In genomic region chr9:105069285-105070065, GRCh38 we compare ENCODE assay signal across 25 cellular contexts.
DNase-seq lines count a peak whose midpoint lies in the region; TF ChIP-seq lines count a peak whose summit lies in the region.
"Had no signal": no experiment of that assay in that cellular context is flagged by ENCODE, and none has a peak within 500 bp of the region (broad histone marks: within the 10 kb centered on the region; RNA-seq: fewer than 3 reads in every experiment).

No MANE protein-coding gene starts in this region.

- H2AFZ ChIP-seq in osteoblast (ENCODE audit: low read length): no peak overlapping the region
- H2AFZ ChIP-seq: hepatocyte had no signal

- in situ Hi-C loops in brain microvascular endothelial cell (cut with HindIII; ENCODE audit: low pct_ligation_motif_present, low sequenced_read_pairs): no loop called here

- H3K4me1 ChIP-seq in osteoblast (ENCODE audit: insufficient read depth, low read length): peaks cover 41% of the 10 kb centered on the region

- DNase-seq in EH (ENCODE audit: low read depth) (peak; percentile 79), HFFc6 (peak; percentile 12), brain microvascular endothelial cell (no peak), osteoblast (ENCODE audit: insufficient read length, low spot score, missing footprints) (no peak), mesothelial cell of epicardium (ENCODE audit: low spot score in 2 of 2, unreplicated experiment in 2 of 2) (no peak), NCI-H146 (lab: John Stamatoyannopoulos, UW) (no peak)
- no peak for DNase-seq in activated T-cell treated with anti-CD3 and anti-CD28 coated beads, Interleukin-2, amount 50 U/mL, for 24 hours
- DNase-seq: activated CD8-positive, alpha-beta T cell treated with anti-CD3 and anti-CD28 coated beads, Interleukin-2, amount 10 ng/mL, durations not matched to agents 7 days and 5 days; GOT3; left ventricle myocardium inferior; MG63; naive thymus-derived CD8-positive, alpha-beta T cell; NCI-H1417 treated with DMSO at 0.1 percent for 48 hours; NCI-H446; NCI-H774; occipital lobe; retina; stimulated activated CD4-positive, alpha-beta T cell treated with anti-CD3 and anti-CD28 coated beads, Interleukin-2, amount 100 ng/mL, for 24 hours; upper lobe of left lung had no signal

- peaks cover 18% of the 10 kb centered on the region for H3K36me3 Mint-ChIP-seq in HFFc6 (ENCODE audit: low read depth)
- no peaks in the 10 kb centered on the region for H3K36me3 Mint-ChIP-seq in activated T-cell treated with anti-CD3 and anti-CD28 coated beads, Interleukin-2, amount 50 U/mL, for 24 hours (ENCODE audit: low read depth)
- peaks cover 2% of the 10 kb centered on the region for H3K36me3 Mint-ChIP-seq in mesothelial cell of epicardium
- H3K36me3 Mint-ChIP-seq: activated naive CD8-positive, alpha-beta T cell had no signal

- peaks cover 13% of the 10 kb centered on the region for H3K9me3 Mint-ChIP-seq in HFFc6
- H3K9me3 Mint-ChIP-seq in activated T-cell treated with anti-CD3 and anti-CD28 coated beads, Interleukin-2, amount 50 U/mL, for 24 hours: no peaks in the 10 kb centered on the region
- H3K9me3 Mint-ChIP-seq in mesothelial cell of epicardium: peaks cover 5% of the 10 kb centered on the region
- H3K9me3 Mint-ChIP-seq: central memory CD8-positive, alpha-beta T cell; naive thymus-derived CD8-positive, alpha-beta T cell had no signal

- H3K4me3 ChIP-seq in brain microvascular endothelial cell (ENCODE audit: low read depth, low read length): no peak overlapping the region
- H3K4me3 ChIP-seq in osteoblast (ENCODE audit: insufficient read depth, low read length): no peak overlapping the region
- H3K4me3 ChIP-seq: ascending aorta, gastroesophageal sphincter, hepatocyte, left ventricle myocardium inferior, MG63, upper lobe of left lung had no signal

- H3K36me3 ChIP-seq in brain microvascular endothelial cell (replicated peaks) (no peaks in the 10 kb centered on the region), osteoblast (ENCODE audit: insufficient read depth, low read length) (no peaks in the 10 kb centered on the region)
- H3K36me3 ChIP-seq: ascending aorta, gastroesophageal sphincter, left ventricle myocardium inferior, MG63, upper lobe of left lung had no signal

- H3K4me3 Mint-ChIP-seq in HFFc6 (no peak overlapping the region), mesothelial cell of epicardium (no peak overlapping the region)
- no peak overlapping the region for H3K4me3 Mint-ChIP-seq in activated T-cell treated with anti-CD3 and anti-CD28 coated beads, Interleukin-2, amount 50 U/mL, for 24 hours
- H3K4me3 Mint-ChIP-seq: activated CD8-positive, alpha-beta T cell treated with anti-CD3 and anti-CD28 coated beads, Interleukin-2, amount 10 ng/mL, durations not matched to agents 7 days and 5 days; activated naive CD8-positive, alpha-beta T cell; CD14-positive monocyte; central memory CD8-positive, alpha-beta T cell; naive thymus-derived CD8-positive, alpha-beta T cell had no signal

- H3K27ac Mint-ChIP-seq in HFFc6 (peak overlapping the region; percentile 64), mesothelial cell of epicardium (no peak overlapping the region)
- H3K27ac Mint-ChIP-seq in activated T-cell treated with anti-CD3 and anti-CD28 coated beads, Interleukin-2, amount 50 U/mL, for 24 hours: no peak overlapping the region
- H3K27ac Mint-ChIP-seq: activated CD8-positive, alpha-beta T cell treated with anti-CD3 and anti-CD28 coated beads, Interleukin-2, amount 10 ng/mL, durations not matched to agents 7 days and 5 days; activated naive CD8-positive, alpha-beta T cell; naive thymus-derived CD8-positive, alpha-beta T cell had no signal

- H3K79me2 ChIP-seq in osteoblast (ENCODE audit: insufficient read depth, low read length): no peaks in the 10 kb centered on the region
- H3K79me2 ChIP-seq: hepatocyte had no signal

- H3K27me3 ChIP-seq in brain microvascular endothelial cell (replicated peaks) (no peaks in the 10 kb centered on the region), osteoblast (ENCODE audit: insufficient read depth, low read length) (no peaks in the 10 kb centered on the region)
- H3K27me3 ChIP-seq: ascending aorta, gastroesophageal sphincter, hepatocyte, MG63, upper lobe of left lung had no signal

- H3K27me3 Mint-ChIP-seq in HFFc6 (ENCODE audit: insufficient read depth) (peaks cover 5% of the 10 kb centered on the region), mesothelial cell of epicardium (ENCODE audit: low read depth) (no peaks in the 10 kb centered on the region)
- H3K27me3 Mint-ChIP-seq in activated T-cell treated with anti-CD3 and anti-CD28 coated beads, Interleukin-2, amount 50 U/mL, for 24 hours: peaks cover 6% of the 10 kb centered on the region
- H3K27me3 Mint-ChIP-seq: activated naive CD8-positive, alpha-beta T cell had no signal

- TF ChIP-seq CTCF in HFFc6 (IDR thresholded peaks at IDR 0.05) (no peak), brain microvascular endothelial cell (IDR thresholded peaks at IDR 0.05; ENCODE audit: low read depth, low read length, missing control alignments) (no peak), osteoblast (IDR thresholded peaks at IDR 0.05; ENCODE audit: extremely low read depth, low read depth, low read length) (no peak), mesothelial cell of epicardium (IDR thresholded peaks at IDR 0.05; ENCODE audit: unreplicated experiment) (no peak)

- H3K27ac ChIP-seq in brain microvascular endothelial cell: peak overlapping the region; percentile 85
- H3K27ac ChIP-seq in osteoblast (ENCODE audit: low read depth, low read length): peak overlapping the region; percentile 82
- H3K27ac ChIP-seq: ascending aorta, gastroesophageal sphincter, hepatocyte, left ventricle myocardium inferior, upper lobe of left lung had no signal

- no peaks in the 10 kb centered on the region for H4K20me1 ChIP-seq in osteoblast (ENCODE audit: insufficient read depth, low read length)

- H3K4me1 Mint-ChIP-seq in HFFc6 (ENCODE audit: low read depth) (peaks cover 72% of the 10 kb centered on the region), mesothelial cell of epicardium (peaks cover 8% of the 10 kb centered on the region)
- H3K4me1 Mint-ChIP-seq in activated T-cell treated with anti-CD3 and anti-CD28 coated beads, Interleukin-2, amount 50 U/mL, for 24 hours (ENCODE audit: low read depth): peaks cover 14% of the 10 kb centered on the region
- H3K4me1 Mint-ChIP-seq: central memory CD8-positive, alpha-beta T cell had no signal

- H3K4me2 ChIP-seq in osteoblast (ENCODE audit: insufficient read depth, low read length): no peak overlapping the region
- H3K4me2 ChIP-seq: hepatocyte had no signal

- no peaks in the 10 kb centered on the region for H3K9me3 ChIP-seq in osteoblast (ENCODE audit: low read depth, low read length)
- H3K9me3 ChIP-seq: ascending aorta, gastroesophageal sphincter, upper lobe of left lung had no signal

Comparison
In these comparisons a context has a peak if more than half of its experiments do, and no peak if none do; other contexts are left out.
1. DNase-seq: peak in EH (single experiment) and HFFc6 (single experiment); none in brain microvascular endothelial cell (single experiment), osteoblast (single experiment), activated T-cell treated with anti-CD3 and anti-CD28 coated beads, Interleukin-2, amount 50 U/mL, for 24 hours (single experiment), mesothelial cell of epicardium (0 of 2) and NCI-H146 (single experiment).